27 cellular contexts compared by ENCODE assay signal in genomic region chr5:62550103-62550502, GRCh38.
"Had no signal": no experiment of that assay in that cellular context is flagged by ENCODE, and none has a peak within 500 bp of the region (broad histone marks: within the 10 kb centered on the region; RNA-seq: fewer than 3 reads in every experiment).

No MANE protein-coding gene starts in this region.

- H3K4me3 ChIP-seq: left ventricle myocardium inferior, lung, neural progenitor cell, psoas muscle, skin epidermis, stomach, testis, thyroid gland, transverse colon, upper lobe of left lung, vagina had no signal

- H3K27me3 Mint-ChIP-seq: naive B cell; stimulated activated naive B cell treated with anti-CD40 and anti-IgM and Interleukin-4, amounts not matched to agents 10 μg/mL and 1 μg/mL and 100 μg/mL, for 72 hours had no signal

- H3K27ac Mint-ChIP-seq: mesothelial cell of epicardium; natural killer cell; nephron progenitor cell; neural progenitor cell; stimulated activated naive B cell treated with anti-CD40 and anti-IgM and Interleukin-4, amounts not matched to agents 10 μg/mL and 1 μg/mL and 100 μg/mL, for 72 hours had no signal

- H3K9me3 ChIP-seq: left ventricle myocardium inferior, neutrophil, psoas muscle, stomach, testis, thyroid gland, transverse colon, upper lobe of left lung, vagina had no signal

- DNase-seq: islet precursor cell; left ventricle myocardium inferior; mesendoderm; naive B cell; natural killer cell; nephron progenitor cell; occipital lobe; psoas muscle; stimulated activated CD4-positive, alpha-beta T cell treated with anti-CD3 and anti-CD28 coated beads, Interleukin-12 subunit alpha, Interleukin-12 subunit beta, amount 100 ng/mL, for 4 hours; stimulated activated CD4-positive, alpha-beta T cell treated with anti-CD3 and anti-CD28 coated beads, Interleukin-15, amount 100 ng/mL, for 24 hours; stimulated activated CD4-positive, alpha-beta T cell treated with anti-CD3 and anti-CD28 coated beads, Interleukin-2, amount 100 ng/mL, for 24 hours; stimulated activated CD4-positive, alpha-beta T cell treated with anti-CD3 and anti-CD28 coated beads, Interleukin-4, amount 100 ng/mL, for 1 hour; stimulated activated naive B cell treated with anti-CD40 and anti-IgM and Interleukin-4, amounts not matched to agents 10 μg/mL and 1 μg/mL and 100 μg/mL, for 72 hours; stimulated activated naive CD8-positive, alpha-beta T cell treated with anti-CD3 and anti-CD28 coated beads, Interleukin-15, Interleukin-2, amounts not matched to agents 100 U/mL and 50 U/mL, for 24 hours; stomach; testis; thyroid gland; transverse colon had no signal

- H3K27ac ChIP-seq: left ventricle myocardium inferior, neural progenitor cell, neutrophil, parathyroid adenoma, psoas muscle, skin epidermis, stomach, testis, thyroid gland, transverse colon, upper lobe of left lung, vagina had no signal

- H3K27me3 ChIP-seq: neural progenitor cell, neutrophil, stomach, testis, thyroid gland, transverse colon, upper lobe of left lung, vagina had no signal

- H3K4me1 Mint-ChIP-seq: mesothelial cell of epicardium, natural killer cell, nephron progenitor cell, neural progenitor cell had no signal

- H3K4me1 ChIP-seq: left ventricle myocardium inferior, neural progenitor cell, parathyroid adenoma, psoas muscle, stomach, testis, transverse colon, vagina had no signal

- ATAC-seq: natural killer cell; psoas muscle; sciatic nerve; stimulated activated naive B cell treated with anti-CD40 and anti-IgM and Interleukin-4, amounts not matched to agents 10 μg/mL and 1 μg/mL and 100 μg/mL, for 72 hours; stimulated activated naive CD8-positive, alpha-beta T cell treated with anti-CD3 and anti-CD28 coated beads, Interleukin-15, Interleukin-2, amounts not matched to agents 100 U/mL and 50 U/mL, for 24 hours had no signal

- H3K36me3 ChIP-seq: neural progenitor cell, neutrophil, thyroid gland, transverse colon, vagina had no signal

- H3K4me3 Mint-ChIP-seq: mesothelial cell of epicardium; naive B cell; natural killer cell; nephron progenitor cell; neural progenitor cell; stimulated activated naive B cell treated with anti-CD40 and anti-IgM and Interleukin-4, amounts not matched to agents 10 μg/mL and 1 μg/mL and 100 μg/mL, for 72 hours had no signal

- H3K36me3 Mint-ChIP-seq: natural killer cell had no signal

- H3K9ac ChIP-seq: neural progenitor cell, parathyroid adenoma had no signal

- H3K9me3 Mint-ChIP-seq: mesothelial cell of epicardium; natural killer cell; nephron progenitor cell; neural progenitor cell; stimulated activated naive B cell treated with anti-CD40 and anti-IgM and Interleukin-4, amounts not matched to agents 10 μg/mL and 1 μg/mL and 100 μg/mL, for 72 hours had no signal
